Comparison of ENCODE assay signal across 8 cellular contexts in the genomic region with DNA sequence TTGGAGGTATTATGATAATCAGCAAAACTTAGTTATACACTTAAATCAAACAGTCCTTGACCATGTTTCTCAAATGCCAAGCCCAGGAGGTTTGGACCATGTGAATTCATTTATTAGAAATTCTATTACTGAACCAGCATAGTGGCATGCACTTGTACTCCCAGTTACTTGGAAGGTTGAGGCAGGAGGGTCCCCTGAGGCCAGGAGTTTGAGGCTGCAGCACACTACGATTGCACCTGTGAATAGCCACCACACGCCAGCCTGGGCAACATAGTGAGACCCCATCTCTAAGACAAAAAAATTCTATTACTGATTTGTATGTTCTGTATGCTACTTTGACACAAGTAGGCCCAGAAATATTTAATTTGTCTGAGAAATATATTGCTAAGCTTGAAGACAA.
"Had no signal": no experiment of that assay in that cellular context is flagged by ENCODE, and none has a peak within 500 bp of the region (broad histone marks: within the 10 kb centered on the region; RNA-seq: fewer than 3 reads in every experiment).

No MANE protein-coding gene starts in this region.

- H3K9ac ChIP-seq: KMS-11 had no signal

- H3K9me3 Mint-ChIP-seq: IgD-negative memory B cell had no signal

- H3K27ac ChIP-seq: HL-60, KMS-11 had no signal

- H3K36me3 Mint-ChIP-seq: IgD-negative memory B cell had no signal

- DNase-seq: IMR-90, KBM-7, KG1 had no signal

- H3K4me2 ChIP-seq: KMS-11 had no signal

- FAIRE-seq: HepG2, HTR-8/SVneo had no signal

- H3K27ac Mint-ChIP-seq: IgD-negative memory B cell had no signal

- ATAC-seq: HepG2 had no signal

- H3K4me3 Mint-ChIP-seq: IgD-negative memory B cell had no signal
